8 cellular contexts compared by ENCODE assay signal in genomic region chr3:50121416-50122032, GRCh38. TPM values are rescaled to one million over a fixed set of nuclear protein-coding genes. Genes with fewer than 3 reads are reported as not detected.
DNase-seq lines count a peak whose midpoint lies in the region; ATAC-seq, FAIRE-seq and TF ChIP-seq lines count a peak whose summit lies in the region.

No MANE protein-coding gene starts in this region.

- peaks cover 7% of the 10 kb centered on the region for H3K4me1 ChIP-seq in endothelial cell of umbilical vein (ENCODE audit: control insufficient read depth, extremely low read depth, insufficient read depth, low read length)

- ATAC-seq in HG02798 (IDR thresholded peaks at IDR 0.05; ENCODE audit: poor library complexity, unreplicated experiment), result peak; percentile 65
- no peak for ATAC-seq in GM21825 (IDR thresholded peaks at IDR 0.05; ENCODE audit: unreplicated experiment)

- DNase-seq in GM04503 (ENCODE audit: low read depth) (peak; percentile 21), NCI-H82 treated with DMSO at 0.1 percent for 48 hours (lab: John Stamatoyannopoulos, UW; ENCODE audit: unreplicated experiment) (peak; percentile 42), endothelial cell of umbilical vein (ENCODE audit: low read depth, low spot score) (peak; percentile 80), myocyte (ENCODE audit: low read depth) (peak; percentile 80)
- peak; percentile 87 for DNase-seq in activated CD8-positive, alpha-beta memory T cell treated with anti-CD3 and anti-CD28 coated beads for 24 hours
- peak; percentile 32 to 46 for DNase-seq in stimulated activated CD8-positive, alpha-beta memory T cell treated with anti-CD3 and anti-CD28 coated beads, Interleukin-7, amount 100 ng/mL, for 1 hour (ENCODE audit: low read depth in 2 of 2)

- H4K20me1 ChIP-seq in endothelial cell of umbilical vein (replicated peaks; ENCODE audit: control insufficient read depth, extremely low read depth, insufficient read depth, low read length), result no peaks in the 10 kb centered on the region

- intact Hi-C loops in endothelial cell of umbilical vein (cut with micrococcal nuclease), result loop anchor here (1.0 to 10.0 kb wide), 5 partner anchors 17 to 143 kb away; partner anchors contain the start of gene SEMA3B

- no peaks in the 10 kb centered on the region for H3K79me2 ChIP-seq in endothelial cell of umbilical vein (ENCODE audit: control insufficient read depth, insufficient read depth, low read length)

- no peaks in the 10 kb centered on the region for H3K9me1 ChIP-seq in endothelial cell of umbilical vein (replicated peaks; ENCODE audit: control insufficient read depth, extremely low read depth, insufficient read depth, low read length)

- H3K9me3 ChIP-seq in endothelial cell of umbilical vein (replicated peaks; ENCODE audit: control insufficient read depth, insufficient read depth, low read length), result no peaks in the 10 kb centered on the region

- no peaks in the 10 kb centered on the region for H3K27me3 ChIP-seq in endothelial cell of umbilical vein (ENCODE audit: control insufficient read depth in 2 of 2, insufficient read depth in 2 of 2, low read length in 2 of 2)

- CTCF ChIA-PET in endothelial cell of umbilical vein (lab: Charles Lee), result interaction anchor here (0.6 to 6.3 kb wide), 20 partner anchors 9 to 1241 kb away, joined by 3 to 177 read pairs (median 6); partner anchors contain the start of gene GNAT1

- peak; percentile 77 for TF ChIP-seq POLR2A in endothelial cell of umbilical vein (IDR thresholded peaks at IDR 0.05; ENCODE audit: low read depth, low read length)

- FAIRE-seq in endothelial cell of umbilical vein (lab: Jason Lieb, UNC), result peak; percentile 92

- H3K4me3 ChIP-seq in endothelial cell of umbilical vein (replicated peaks in 1 of 3; ENCODE audit: insufficient read depth in 1 of 3, low read depth in 1 of 3, low read length in 3 of 3), result no peak overlapping the region

- no peak overlapping the region for H3K9ac ChIP-seq in endothelial cell of umbilical vein (replicated peaks; ENCODE audit: extremely low read depth, insufficient read depth, low read length)

- H3K27ac ChIP-seq in endothelial cell of umbilical vein (ENCODE audit: insufficient read depth, low read depth, low read length), result no peak overlapping the region

- H3K4me2 ChIP-seq in endothelial cell of umbilical vein (ENCODE audit: insufficient read depth, low read length), result no peak overlapping the region

- H2AFZ ChIP-seq in endothelial cell of umbilical vein (ENCODE audit: low read depth, low read length), result no peak overlapping the region

- TSS peak; percentile 3 for BruUV-seq in endothelial cell of umbilical vein (replicated peaks; lab: Mats Ljungman, UMichigan)

- peak; percentile 75 to 79 for TF ChIP-seq CTCF in endothelial cell of umbilical vein (IDR thresholded peaks at IDR 0.05; ENCODE audit: extremely low read depth in 1 of 2, insufficient read depth in 1 of 2, low read depth in 1 of 2, low read length in 2 of 2)

- dilution Hi-C loops in endothelial cell of umbilical vein (cut with MboI; ENCODE audit: extremely low pct_ligation_motif_present, low sequenced_read_pairs), result no loop called here

- H3K36me3 ChIP-seq in endothelial cell of umbilical vein (ENCODE audit: control insufficient read depth in 2 of 2, extremely low read depth in 1 of 2, insufficient read depth in 2 of 2, low read length in 2 of 2), result peaks cover 10 to 27% of the 10 kb centered on the region in 2 experiments

- POLR2A ChIA-PET in endothelial cell of umbilical vein (lab: Charles Lee), result no interaction called here

TF ChIP-seq in endothelial cell of umbilical vein, 7 proteins besides CTCF, POLR2A, EP300 and RAD21:
- TF ChIP-seq MYC (IDR thresholded peaks at IDR 0.05; ENCODE audit: low read depth, low read length), result no peak
- no peak for TF ChIP-seq MAX (IDR thresholded peaks at IDR 0.05; ENCODE audit: insufficient read depth, insufficient read length)
- peak; percentile 78 for TF ChIP-seq POLR2AphosphoS5 (IDR thresholded peaks at IDR 0.05; ENCODE audit: insufficient read depth, low read depth, low read length)

RNA-seq across cellular contexts. Expression of gene RBM5, which starts 32.8 kb away (rescaled TPM):
- total RNA-seq in endothelial cell of umbilical vein (188 and 190 TPM in 2 replicates), myocyte (158 and 160 TPM in 2 replicates)
- polyA plus RNA-seq in endothelial cell of umbilical vein, result 218 and 281 TPM in 2 replicates
- polyA plus RNA-seq in endothelial cell of umbilical vein (2011; cell fraction: cytosol; rRNA removed), result 76.5 and 95.5 TPM in 2 replicates
- 1,244 and 1,382 TPM in 2 replicates for polyA plus RNA-seq in endothelial cell of umbilical vein (2011; cell fraction: nucleus; rRNA removed)
- 98.0 and 104 TPM in 2 replicates for polyA plus RNA-seq in endothelial cell of umbilical vein (2012)
- 405 and 471 TPM in 2 replicates for polyA minus RNA-seq in endothelial cell of umbilical vein
- 55.8 TPM for polyA minus RNA-seq in endothelial cell of umbilical vein (2011; cell fraction: cytosol; rRNA and poly(A)+ RNA removed)
- 412 and 623 TPM in 2 replicates for polyA minus RNA-seq in endothelial cell of umbilical vein (2011; cell fraction: nucleus; rRNA and poly(A)+ RNA removed)
- 126 TPM for polyA plus RNA-seq in myocyte (2012)

RNA-seq across cellular contexts. Expression of gene SEMA3F, which starts 33.6 kb away (rescaled TPM):
- total RNA-seq in endothelial cell of umbilical vein (99.1 and 143 TPM in 2 replicates), myocyte (0.51 and 1.6 TPM in 2 replicates)
- polyA plus RNA-seq in endothelial cell of umbilical vein, result 64.8 and 65.8 TPM in 2 replicates
- 52.6 and 61.9 TPM in 2 replicates for polyA plus RNA-seq in endothelial cell of umbilical vein (2011; cell fraction: cytosol; rRNA removed)
- polyA plus RNA-seq in endothelial cell of umbilical vein (2011; cell fraction: nucleus; rRNA removed), result 74.4 and 75.9 TPM in 2 replicates
- polyA plus RNA-seq in endothelial cell of umbilical vein (2012), result 91.4 and 101 TPM in 2 replicates
- 84.2 and 86.5 TPM in 2 replicates for polyA minus RNA-seq in endothelial cell of umbilical vein
- 32.9 TPM for polyA minus RNA-seq in endothelial cell of umbilical vein (2011; cell fraction: cytosol; rRNA and poly(A)+ RNA removed)
- polyA minus RNA-seq in endothelial cell of umbilical vein (2011; cell fraction: nucleus; rRNA and poly(A)+ RNA removed), result 35.4 and 43.0 TPM in 2 replicates
- polyA plus RNA-seq in myocyte (2012), result 0.58 TPM

Comparison
In these comparisons a context has a peak if more than half of its experiments do, and no peak if none do; other contexts are left out.
1. DNase-seq: peak in every context shown above with its lines; median percentile 87 in activated CD8-positive, alpha-beta memory T cell treated with anti-CD3 and anti-CD28 coated beads for 24 hours; 80 in endothelial cell of umbilical vein; 80 in myocyte; 42 in NCI-H82 treated with DMSO at 0.1 percent for 48 hours; 39 in stimulated activated CD8-positive, alpha-beta memory T cell treated with anti-CD3 and anti-CD28 coated beads, Interleukin-7, amount 100 ng/mL, for 1 hour; 21 in GM04503.
2. RNA of gene SEMA3F, which starts 33.6 kb away (total RNA-seq): 99.1 to 143 TPM in endothelial cell of umbilical vein; 0.51 to 1.6 TPM in myocyte; every median in the first group is over 10 times any median in the second.